17 cellular contexts compared by ENCODE assay signal in genomic region chr1:185594786-185595410, GRCh38.
DNase-seq lines count a peak whose midpoint lies in the region; ATAC-seq and TF ChIP-seq lines count a peak whose summit lies in the region.
"Had no signal": no experiment of that assay in that cellular context is flagged by ENCODE, and none has a peak within 500 bp of the region (broad histone marks: within the 10 kb centered on the region; RNA-seq: fewer than 3 reads in every experiment).

No MANE protein-coding gene starts in this region.

- in situ Hi-C loops in gastrocnemius medialis (cut with MboI; ENCODE audit: low sequenced_read_pairs in 4 of 4) = no loop called here

- no peak for TF ChIP-seq POLR2A in heart left ventricle (IDR thresholded peaks at IDR 0.05)
- no peak for TF ChIP-seq POLR2A in gastrocnemius medialis (IDR thresholded peaks at IDR 0.05)

- peak overlapping the region; percentile 30 to 88 (median 60) for H3K27ac ChIP-seq in heart left ventricle
- H3K27ac ChIP-seq in neutrophil = peak overlapping the region; percentile 60
- no peak overlapping the region for H3K27ac ChIP-seq in gastrocnemius medialis
- H3K27ac ChIP-seq: 22Rv1, HL-60, left lung, suprapubic skin had no signal

- no peaks in the 10 kb centered on the region for H3K27me3 ChIP-seq in heart left ventricle
- no peaks in the 10 kb centered on the region for H3K27me3 ChIP-seq in neutrophil
- no peaks in the 10 kb centered on the region for H3K27me3 ChIP-seq in gastrocnemius medialis
- H3K27me3 ChIP-seq: BLaER1 treated with 17β-estradiol and CSF1 and Interleukin-3, amounts not matched to agents 10 nM and 100 nM; left lung; suprapubic skin had no signal

- peaks cover 0 to 38% (median 21%) of the 10 kb centered on the region in 12 donors for H3K4me1 ChIP-seq in heart left ventricle
- H3K4me1 ChIP-seq in neutrophil (ENCODE audit: control insufficient read depth in 1 of 2, insufficient read depth in 1 of 2, low read depth in 1 of 2, low read length in 1 of 2) = peaks cover 33 to 49% of the 10 kb centered on the region in 2 experiments
- H3K4me1 ChIP-seq in gastrocnemius medialis = peaks cover 0 to 3% of the 10 kb centered on the region in 2 donors

- H3K4me3 ChIP-seq in heart left ventricle = no peak overlapping the region
- H3K4me3 ChIP-seq in neutrophil (ENCODE audit: low read depth in 1 of 2, low read length in 1 of 2) = no peak overlapping the region
- no peak overlapping the region for H3K4me3 ChIP-seq in gastrocnemius medialis
- H3K4me3 ChIP-seq: BLaER1 treated with 17β-estradiol and CSF1 and Interleukin-3, amounts not matched to agents 10 nM and 100 nM; left lung; suprapubic skin had no signal

- DNase-seq in NCI-H1092 treated with DMSO at 0.1 percent for 48 hours (lab: John Stamatoyannopoulos, UW) (peak; percentile 11), NCI-H1092 (lab: John Stamatoyannopoulos, UW) (no peak), NCI-H146 treated with DMSO at 0.1 percent for 48 hours (lab: John Stamatoyannopoulos, UW; ENCODE audit: unreplicated experiment) (peak; percentile 26), heart left ventricle (no peak), UCSD-AML1 (lab: John Stamatoyannopoulos, UW; ENCODE audit: unreplicated experiment) (no peak), gastrocnemius medialis (no peak), NCI-H526 (lab: John Stamatoyannopoulos, UW) (no peak)
- DNase-seq: activated naive CD4-positive, alpha-beta T cell; KG1; left lung; NCI-H1694; retina had no signal

- no peak for TF ChIP-seq CTCF in heart left ventricle (IDR thresholded peaks at IDR 0.05)
- no peak for TF ChIP-seq CTCF in neutrophil (IDR thresholded peaks at IDR 0.05)
- TF ChIP-seq CTCF in gastrocnemius medialis (IDR thresholded peaks at IDR 0.05 in 4 of 5, conservative IDR thresholded peaks at IDR 0.05 in 1 of 5) = no peak

- peak; percentile 52 to 70 (median 62) for ATAC-seq in heart left ventricle
- ATAC-seq in gastrocnemius medialis = no peak

- H3K36me3 ChIP-seq in heart left ventricle (no peaks in the 10 kb centered on the region), neutrophil (no peaks in the 10 kb centered on the region), gastrocnemius medialis (no peaks in the 10 kb centered on the region)
- H3K36me3 ChIP-seq: BLaER1 treated with 17β-estradiol and CSF1 and Interleukin-3, amounts not matched to agents 10 nM and 100 nM; left lung; suprapubic skin had no signal

- H3K9me3 ChIP-seq in heart left ventricle (no peaks in the 10 kb centered on the region), neutrophil (no peaks in the 10 kb centered on the region), gastrocnemius medialis (no peaks in the 10 kb centered on the region)
- H3K9me3 ChIP-seq: left lung, suprapubic skin had no signal

- 50 to 58% (median 53%) methylated on average over 3 of the region's 3 CpGs for WGBS in heart left ventricle, 4 donors

- intact Hi-C loops in heart left ventricle (cut with DNase I) = loop anchor here in 8 of 10 donors (1.0 to 10.0 kb wide), 9 partner anchors 28 to 280 kb away; partner anchors contain the start of gene IVNS1ABP (in 4 of the 8)
- intact Hi-C loops in gastrocnemius medialis (cut with DNase I; ENCODE audit: low total_unique reads) = no loop called here

Comparison
In these comparisons a context has a peak if more than half of its experiments do, and no peak if none do; other contexts are left out.
1. DNase-seq: peak in NCI-H1092 treated with DMSO at 0.1 percent for 48 hours (single experiment) and NCI-H146 treated with DMSO at 0.1 percent for 48 hours (single experiment); none in NCI-H1092 (single experiment), heart left ventricle (0 of 5), UCSD-AML1 (single experiment), gastrocnemius medialis (0 of 2) and NCI-H526 (0 of 2).
2. ATAC-seq: peak in heart left ventricle (4 of 4); none in gastrocnemius medialis (0 of 2).
3. H3K27ac ChIP-seq: peak in heart left ventricle (12 of 12) and neutrophil (single experiment); none in gastrocnemius medialis (0 of 4).